Comparison of ENCODE assay signal across 14 cellular contexts in genomic region chr22:35126993-35127392, GRCh38.
DNase-seq lines count a peak whose midpoint lies in the region; ATAC-seq lines count a peak whose summit lies in the region.
"Had no signal": no experiment of that assay in that cellular context is flagged by ENCODE, and none has a peak within 500 bp of the region (broad histone marks: within the 10 kb centered on the region; RNA-seq: fewer than 3 reads in every experiment).

No MANE protein-coding gene starts in this region.

- DNase-seq in NCI-H1105 treated with DMSO at 0.1 percent for 48 hours (lab: John Stamatoyannopoulos, UW) (no peak), retina (no peak), MG63 (no peak)
- DNase-seq: activated CD8-positive, alpha-beta memory T cell treated with anti-CD3 and anti-CD28 coated beads, Interleukin-2, amount 50 U/mL, for 4 hours; CD8-positive, alpha-beta T cell; NCI-H1092; SK-N-SH had no signal

- H3K9me3 ChIP-seq in MG63, result no peaks in the 10 kb centered on the region
- H3K9me3 ChIP-seq: SK-N-SH had no signal

- no peak overlapping the region for H3K4me3 ChIP-seq in MG63

- peak; percentile 51 for ATAC-seq in GM18867 (IDR thresholded peaks at IDR 0.05; ENCODE audit: unreplicated experiment)
- peak; percentile 52 for ATAC-seq in GM21447 (IDR thresholded peaks at IDR 0.05; ENCODE audit: unreplicated experiment)
- ATAC-seq in HG02943 (IDR thresholded peaks at IDR 0.05; ENCODE audit: low read depth, unreplicated experiment), result peak; percentile 51
- peak; percentile 84 for ATAC-seq in stimulated activated memory B cell treated with anti-CD40 and anti-IgM and Interleukin-4, amounts not matched to agents 10 μg/mL and 1 μg/mL and 100 μg/mL, for 72 hours
- ATAC-seq: CD8-positive, alpha-beta T cell; WTC11 had no signal

- H3K36me3 Mint-ChIP-seq in stimulated activated memory B cell treated with anti-CD40 and anti-IgM and Interleukin-4, amounts not matched to agents 10 μg/mL and 1 μg/mL and 100 μg/mL, for 72 hours, result no peaks in the 10 kb centered on the region
- H3K36me3 Mint-ChIP-seq: activated naive CD4-positive, alpha-beta T cell treated with anti-CD3 and anti-CD28 coated beads, Interleukin-2, amount 50 U/mL, for 24 hours; CD8-positive, alpha-beta T cell; mesothelial cell of epicardium; WTC11 had no signal

- H3K4me1 Mint-ChIP-seq in stimulated activated memory B cell treated with anti-CD40 and anti-IgM and Interleukin-4, amounts not matched to agents 10 μg/mL and 1 μg/mL and 100 μg/mL, for 72 hours, result peaks cover 18% of the 10 kb centered on the region
- H3K4me1 Mint-ChIP-seq: activated naive CD4-positive, alpha-beta T cell treated with anti-CD3 and anti-CD28 coated beads, Interleukin-2, amount 50 U/mL, for 24 hours had no signal

- H3K9me3 Mint-ChIP-seq in stimulated activated memory B cell treated with anti-CD40 and anti-IgM and Interleukin-4, amounts not matched to agents 10 μg/mL and 1 μg/mL and 100 μg/mL, for 72 hours, result no peaks in the 10 kb centered on the region
- H3K9me3 Mint-ChIP-seq: activated naive CD4-positive, alpha-beta T cell treated with anti-CD3 and anti-CD28 coated beads, Interleukin-2, amount 50 U/mL, for 24 hours; CD8-positive, alpha-beta T cell; mesothelial cell of epicardium had no signal

- H3K27me3 Mint-ChIP-seq in stimulated activated memory B cell treated with anti-CD40 and anti-IgM and Interleukin-4, amounts not matched to agents 10 μg/mL and 1 μg/mL and 100 μg/mL, for 72 hours, result peaks cover 57% of the 10 kb centered on the region

- H3K36me3 ChIP-seq in MG63, result no peaks in the 10 kb centered on the region

- no peak overlapping the region for H3K27ac Mint-ChIP-seq in stimulated activated memory B cell treated with anti-CD40 and anti-IgM and Interleukin-4, amounts not matched to agents 10 μg/mL and 1 μg/mL and 100 μg/mL, for 72 hours
- H3K27ac Mint-ChIP-seq: activated naive CD4-positive, alpha-beta T cell treated with anti-CD3 and anti-CD28 coated beads, Interleukin-2, amount 50 U/mL, for 24 hours; CD8-positive, alpha-beta T cell; mesothelial cell of epicardium; WTC11 had no signal

- peaks cover 3% of the 10 kb centered on the region; the same call in 1 of the 2 replicates for H3K27me3 ChIP-seq in MG63

- no peak overlapping the region for H3K4me3 Mint-ChIP-seq in stimulated activated memory B cell treated with anti-CD40 and anti-IgM and Interleukin-4, amounts not matched to agents 10 μg/mL and 1 μg/mL and 100 μg/mL, for 72 hours
- H3K4me3 Mint-ChIP-seq: activated naive CD4-positive, alpha-beta T cell treated with anti-CD3 and anti-CD28 coated beads, Interleukin-2, amount 50 U/mL, for 24 hours; CD8-positive, alpha-beta T cell; mesothelial cell of epicardium; WTC11 had no signal
